In genomic region chr6:15147827-15148226, GRCh38 we compare ENCODE assay signal across 24 cellular contexts.
DNase-seq lines count a peak whose midpoint lies in the region; ATAC-seq and TF ChIP-seq lines count a peak whose summit lies in the region.
"Had no signal": no experiment of that assay in that cellular context is flagged by ENCODE, and none has a peak within 500 bp of the region (broad histone marks: within the 10 kb centered on the region; RNA-seq: fewer than 3 reads in every experiment).

No MANE protein-coding gene starts in this region.

- peak overlapping the region; percentile 38 for H3K27ac Mint-ChIP-seq in activated B cell treated with CpG ODN at 0.5 μM for 24 hours
- no peak overlapping the region; the same call in 1 of the 2 replicates for H3K27ac Mint-ChIP-seq in WTC11
- H3K27ac Mint-ChIP-seq in stimulated activated naive CD8-positive, alpha-beta T cell treated with anti-CD3 and anti-CD28 coated beads, Interleukin-15, amount 100 ng/mL, for 72 hours = no peak overlapping the region
- H3K27ac Mint-ChIP-seq: activated naive CD8-positive, alpha-beta T cell; activated T-cell treated with anti-CD3 and anti-CD28 coated beads, Interleukin-2, amount 50 U/mL, for 72 hours; CD14-positive monocyte; memory B cell had no signal

- H3K27me3 ChIP-seq in ACC112 (ENCODE audit: insufficient read depth, low read length) (no peaks in the 10 kb centered on the region), GM23248 (replicated peaks; ENCODE audit: insufficient read depth) (no peaks in the 10 kb centered on the region), hepatocyte (no peaks in the 10 kb centered on the region)
- H3K27me3 ChIP-seq: upper lobe of left lung had no signal

- H3K4me1 ChIP-seq in ACC112 (ENCODE audit: control insufficient read depth, insufficient read depth, low read length, unreplicated experiment) (peaks cover 10% of the 10 kb centered on the region), GM23248 (ENCODE audit: insufficient read depth) (peaks cover 8% of the 10 kb centered on the region; the same call in 1 of the 2 replicates), hepatocyte (ENCODE audit: insufficient read depth) (peaks cover 8% of the 10 kb centered on the region)
- H3K4me1 ChIP-seq: upper lobe of left lung had no signal

- H3K4me3 Mint-ChIP-seq in activated B cell treated with CpG ODN at 0.5 μM for 24 hours = no peak overlapping the region
- H3K4me3 Mint-ChIP-seq in WTC11 = no peak overlapping the region
- H3K4me3 Mint-ChIP-seq in stimulated activated naive CD8-positive, alpha-beta T cell treated with anti-CD3 and anti-CD28 coated beads, Interleukin-15, amount 100 ng/mL, for 72 hours = no peak overlapping the region
- H3K4me3 Mint-ChIP-seq: activated naive CD8-positive, alpha-beta T cell; activated T-cell treated with anti-CD3 and anti-CD28 coated beads, Interleukin-2, amount 50 U/mL, for 72 hours; CD14-positive monocyte; memory B cell had no signal

- no peaks in the 10 kb centered on the region for H4K20me1 ChIP-seq in GM23248 (ENCODE audit: insufficient read depth)
- no peaks in the 10 kb centered on the region for H4K20me1 ChIP-seq in hepatocyte (ENCODE audit: insufficient read depth, poor library complexity, severe bottlenecking)

- H3K4me2 ChIP-seq in GM23248 (ENCODE audit: unreplicated experiment) (no peak overlapping the region), hepatocyte (no peak overlapping the region)

- peaks cover 41% of the 10 kb centered on the region for H3K4me1 Mint-ChIP-seq in activated B cell treated with CpG ODN at 0.5 μM for 24 hours
- peaks cover 5% of the 10 kb centered on the region for H3K4me1 Mint-ChIP-seq in WTC11
- no peaks in the 10 kb centered on the region for H3K4me1 Mint-ChIP-seq in stimulated activated naive CD8-positive, alpha-beta T cell treated with anti-CD3 and anti-CD28 coated beads, Interleukin-15, amount 100 ng/mL, for 72 hours

- no peak for ATAC-seq in activated B cell treated with CpG ODN at 0.5 μM for 24 hours (ENCODE audit: low read depth)
- no peak for ATAC-seq in GM19351 (IDR thresholded peaks at IDR 0.05; ENCODE audit: unreplicated experiment)
- no peak for ATAC-seq in WTC11
- ATAC-seq in stimulated activated naive CD8-positive, alpha-beta T cell treated with anti-CD3 and anti-CD28 coated beads, Interleukin-15, amount 100 ng/mL, for 72 hours = no peak

- POLR2A ChIA-PET in activated B cell treated with CpG ODN at 0.5 μM for 24 hours (lab: Charles Lee) (interaction anchor here (0.5 kb wide), 1 partner anchor 140 kb away, joined by 3 read pairs; no protein-coding TSS in a partner anchor), WTC11 (lab: Charles Lee) (no interaction called here)

- intact Hi-C loops in activated B cell treated with CpG ODN at 0.5 μM for 24 hours (cut with micrococcal nuclease) = no loop called here

- no peak overlapping the region for H3K4me3 ChIP-seq in ACC112 (ENCODE audit: low read depth, low read length)
- H3K4me3 ChIP-seq in GM23248 = no peak overlapping the region
- H3K4me3 ChIP-seq in hepatocyte = no peak overlapping the region
- H3K4me3 ChIP-seq: upper lobe of left lung had no signal

- in situ Hi-C loops in GM23248 (cut with MboI) = no loop called here

- H3K9me3 Mint-ChIP-seq in activated B cell treated with CpG ODN at 0.5 μM for 24 hours (no peaks in the 10 kb centered on the region), WTC11 (no peaks in the 10 kb centered on the region)
- H3K9me3 Mint-ChIP-seq in stimulated activated naive CD8-positive, alpha-beta T cell treated with anti-CD3 and anti-CD28 coated beads, Interleukin-15, amount 100 ng/mL, for 72 hours = no peaks in the 10 kb centered on the region
- H3K9me3 Mint-ChIP-seq: activated T-cell treated with anti-CD3 and anti-CD28 coated beads, Interleukin-2, amount 50 U/mL, for 72 hours; CD14-positive monocyte; memory B cell; naive B cell had no signal

- H3K9me3 ChIP-seq in GM23248 (ENCODE audit: low read depth) = no peaks in the 10 kb centered on the region
- no peaks in the 10 kb centered on the region for H3K9me3 ChIP-seq in hepatocyte (ENCODE audit: low read depth)
- H3K9me3 ChIP-seq: upper lobe of left lung had no signal

- H3K9ac ChIP-seq in GM23248 = peak overlapping the region; percentile 29; the same call in 1 of the 2 replicates

- TF ChIP-seq CTCF in activated B cell treated with CpG ODN at 0.5 μM for 24 hours (IDR thresholded peaks at IDR 0.05) (no peak), hepatocyte (IDR thresholded peaks at IDR 0.05; ENCODE audit: poor library complexity) (no peak), WTC11 (IDR thresholded peaks at IDR 0.05) (no peak)

- H3K27ac ChIP-seq in ACC112 (ENCODE audit: low read depth, low read length) (peak overlapping the region; percentile 19; the same call in 1 of the 2 replicates), GM23248 (peak overlapping the region; percentile 26; the same call in 1 of the 2 replicates), hepatocyte (peak overlapping the region; percentile 13)
- H3K27ac ChIP-seq: upper lobe of left lung had no signal

- H3K9me2 ChIP-seq in GM23248 (ENCODE audit: insufficient read depth) = no peaks in the 10 kb centered on the region
- H3K9me2 ChIP-seq in hepatocyte (replicated peaks; ENCODE audit: insufficient read depth) = no peaks in the 10 kb centered on the region

- no peaks in the 10 kb centered on the region for H3K27me3 Mint-ChIP-seq in activated B cell treated with CpG ODN at 0.5 μM for 24 hours
- H3K27me3 Mint-ChIP-seq in WTC11 (ENCODE audit: low read depth) = no peaks in the 10 kb centered on the region; the same call in none of the 2 replicates
- H3K27me3 Mint-ChIP-seq in stimulated activated naive CD8-positive, alpha-beta T cell treated with anti-CD3 and anti-CD28 coated beads, Interleukin-15, amount 100 ng/mL, for 72 hours = peaks cover 11% of the 10 kb centered on the region
- H3K27me3 Mint-ChIP-seq: activated naive CD8-positive, alpha-beta T cell had no signal

- H3K79me2 ChIP-seq in ACC112 (ENCODE audit: control insufficient read depth, insufficient read depth, low read length, unreplicated experiment) (no peaks in the 10 kb centered on the region), GM23248 (ENCODE audit: insufficient read depth) (no peaks in the 10 kb centered on the region), hepatocyte (no peaks in the 10 kb centered on the region)

- DNase-seq in GM23248 = no peak
- DNase-seq in activated B cell treated with CpG ODN at 0.5 μM for 24 hours = no peak
- no peak for DNase-seq in hepatocyte (ENCODE audit: low spot score)
- no peak for DNase-seq in COR-L47 (lab: John Stamatoyannopoulos, UW)
- no peak for DNase-seq in WTC11 (ENCODE audit: low spot score)
- DNase-seq in stimulated activated naive CD8-positive, alpha-beta T cell treated with anti-CD3 and anti-CD28 coated beads, Interleukin-15, amount 100 ng/mL, for 72 hours = no peak
- DNase-seq: ACHN; activated T-cell treated with anti-CD3 and anti-CD28 coated beads, Interleukin-2, amount 50 U/mL, for 72 hours; DMS153; effector memory CD4-positive, alpha-beta T cell; GF-D8; naive B cell; NCI-H1048; NCI-H1930; NCI-H2227 treated with DMSO at 0.1 percent for 48 hours; NCI-H748 treated with DMSO at 0.1 percent for 48 hours; SHP77; stimulated activated CD4-positive, alpha-beta T cell treated with anti-CD3 and anti-CD28 coated beads, Interleukin-12 subunit alpha, Interleukin-12 subunit beta, amount 100 ng/mL, for 4 hours; upper lobe of left lung had no signal

- CTCF ChIA-PET in activated B cell treated with CpG ODN at 0.5 μM for 24 hours (lab: Charles Lee) (no interaction called here), WTC11 (lab: Charles Lee) (no interaction called here)

- no peaks in the 10 kb centered on the region for H3K36me3 Mint-ChIP-seq in activated B cell treated with CpG ODN at 0.5 μM for 24 hours (ENCODE audit: low read depth)
- no peaks in the 10 kb centered on the region for H3K36me3 Mint-ChIP-seq in WTC11
- H3K36me3 Mint-ChIP-seq: activated naive CD8-positive, alpha-beta T cell; CD14-positive monocyte; naive B cell had no signal

- no peak overlapping the region for H2AFZ ChIP-seq in ACC112 (ENCODE audit: low read length, unreplicated experiment)
- H2AFZ ChIP-seq in GM23248 = peak overlapping the region; percentile 57; the same call in 1 of the 2 replicates
- no peak overlapping the region for H2AFZ ChIP-seq in hepatocyte

- H3F3A ChIP-seq in GM23248 (ENCODE audit: insufficient read depth) = peaks cover 3% of the 10 kb centered on the region; the same call in 1 of the 2 replicates

- WGBS in GM23248 (ENCODE audit: low coverage in 1 of 2, low lambda C conversion rate in 2 of 2, missing lambda C conversion rate in 2 of 2), 2 experiments = 90 to 94% methylated on average over 5 of the region's 5 CpGs
- 90% methylated on average over 5 of the region's 5 CpGs for WGBS in hepatocyte (ENCODE audit: low lambda C conversion rate, missing lambda C conversion rate)

- H3K36me3 ChIP-seq in ACC112 (ENCODE audit: insufficient read depth, low read length) = no peaks in the 10 kb centered on the region
- H3K36me3 ChIP-seq in GM23248 (ENCODE audit: low read depth) = no peaks in the 10 kb centered on the region
- H3K36me3 ChIP-seq in hepatocyte (replicated peaks; ENCODE audit: insufficient read depth, low read depth) = no peaks in the 10 kb centered on the region
- H3K36me3 ChIP-seq: upper lobe of left lung had no signal

TF ChIP-seq in WTC11, 78 proteins besides CTCF, POLR2A, EP300 and RAD21 (continues in another document):
- TF ChIP-seq NR1H2 (CRISPR knock-in tag; IDR thresholded peaks at IDR 0.05) (no peak), ESRRA (CRISPR knock-in tag; IDR thresholded peaks at IDR 0.05; ENCODE audit: borderline replicate concordance) (no peak), NFATC4 (CRISPR knock-in tag; IDR thresholded peaks at IDR 0.05) (no peak), ATF6 (CRISPR knock-in tag; IDR thresholded peaks at IDR 0.05) (no peak)
